In genomic region chr9:132268725-132269352, GRCh38 we compare ENCODE assay signal across 7 cellular contexts.
DNase-seq lines count a peak whose midpoint lies in the region; ATAC-seq and TF ChIP-seq lines count a peak whose summit lies in the region.

No MANE protein-coding gene starts in this region.

- H3K4me3 ChIP-seq in GM12875 (ENCODE audit: low read depth, low read length) (no peak overlapping the region), body of pancreas (no peak overlapping the region)

- ATAC-seq in body of pancreas, result peak; percentile 68
- no peak for ATAC-seq in HG03442 (IDR thresholded peaks at IDR 0.05; ENCODE audit: unreplicated experiment)

- H3K9me3 ChIP-seq in body of pancreas, result no peaks in the 10 kb centered on the region

- intact Hi-C loops in body of pancreas (cut with DNase I), result loop anchor here (5.0 kb wide), 1 partner anchor 507 kb away; no protein-coding TSS in a partner anchor

- TF ChIP-seq CTCF in GM12875 (IDR thresholded peaks at IDR 0.05; ENCODE audit: borderline replicate concordance, insufficient read depth, low read depth, low read length) (peak; percentile 73), body of pancreas (IDR thresholded peaks at IDR 0.05) (peak; percentile 62 to 87 (median 72))

- no peaks in the 10 kb centered on the region for H3K4me1 ChIP-seq in body of pancreas

- WGBS in body of pancreas, 2 donors, result 44 to 47% methylated on average over 10 of the region's 10 CpGs

- no peaks in the 10 kb centered on the region for H3K27me3 ChIP-seq in body of pancreas

- peaks cover 4 to 24% of the 10 kb centered on the region in 2 donors for H3K36me3 ChIP-seq in body of pancreas (replicated peaks in 1 of 2; ENCODE audit: insufficient read depth in 1 of 2, low read depth in 2 of 2)

- no peak overlapping the region for H3K27ac ChIP-seq in body of pancreas

- DNase-seq in NCI-H2029 (lab: John Stamatoyannopoulos, UW) (peak; percentile 42), UCSD-AML1 (lab: John Stamatoyannopoulos, UW; ENCODE audit: unreplicated experiment) (peak; percentile 61), body of pancreas (peak; percentile 71 to 81 (median 76)), inferior parietal cortex (ENCODE audit: extremely low spot score) (peak; percentile 89)
- peak; percentile 53 to 66 for DNase-seq in stimulated activated CD4-positive, alpha-beta T cell treated with anti-CD3 and anti-CD28 coated beads, Interleukin-1b, Interleukin-23, amount 100 ng/mL, for 4 hours (ENCODE audit: low read depth in 2 of 2)

- TF ChIP-seq POLR2A in body of pancreas (IDR thresholded peaks at IDR 0.05), result no peak
